13 cellular contexts compared by ENCODE assay signal in genomic region chr1:198497326-198498220, GRCh38. TPM values are rescaled to one million over a fixed set of nuclear protein-coding genes. Genes with fewer than 3 reads are reported as not detected.
DNase-seq lines count a peak whose midpoint lies in the region; ATAC-seq and TF ChIP-seq lines count a peak whose summit lies in the region.
"Had no signal": no experiment of that assay in that cellular context is flagged by ENCODE, and none has a peak within 500 bp of the region (broad histone marks: within the 10 kb centered on the region; RNA-seq: fewer than 3 reads in every experiment).

No MANE protein-coding gene starts in this region.

- CTCF ChIA-PET in activated CD4-positive, alpha-beta memory T cell treated with anti-CD3 and anti-CD28 coated beads, Interleukin-2, amount 10 ng/mL, durations not matched to agents 7 days and 5 days (lab: Charles Lee): no interaction called here

- TF ChIP-seq CTCF in right lobe of liver (IDR thresholded peaks at IDR 0.05) (no peak), endothelial cell (IDR thresholded peaks at IDR 0.05; ENCODE audit: unreplicated experiment) (no peak)

- intact Hi-C loops in right lobe of liver (cut with DNase I): no loop called here

- H3K36me3 Mint-ChIP-seq in activated CD4-positive, alpha-beta memory T cell treated with anti-CD3 and anti-CD28 coated beads, Interleukin-2, amount 10 ng/mL, durations not matched to agents 7 days and 5 days (ENCODE audit: low read depth): no peaks in the 10 kb centered on the region
- H3K36me3 Mint-ChIP-seq in endothelial cell (ENCODE audit: low read depth, unreplicated experiment): no peaks in the 10 kb centered on the region
- H3K36me3 Mint-ChIP-seq: neural progenitor cell had no signal

- H3K9me3 ChIP-seq in adipocyte (ENCODE audit: control insufficient read depth, low read length) (no peaks in the 10 kb centered on the region), right lobe of liver (no peaks in the 10 kb centered on the region)

- H3K27me3 Mint-ChIP-seq in activated CD4-positive, alpha-beta memory T cell treated with anti-CD3 and anti-CD28 coated beads, Interleukin-2, amount 10 ng/mL, durations not matched to agents 7 days and 5 days: no peaks in the 10 kb centered on the region
- peaks cover 2% of the 10 kb centered on the region for H3K27me3 Mint-ChIP-seq in endothelial cell (ENCODE audit: unreplicated experiment)

- peaks cover 12% of the 10 kb centered on the region for H3K4me1 Mint-ChIP-seq in activated CD4-positive, alpha-beta memory T cell treated with anti-CD3 and anti-CD28 coated beads, Interleukin-2, amount 10 ng/mL, durations not matched to agents 7 days and 5 days
- peaks cover 3% of the 10 kb centered on the region for H3K4me1 Mint-ChIP-seq in endothelial cell (ENCODE audit: unreplicated experiment)

- H3K27me3 ChIP-seq in adipocyte (replicated peaks; ENCODE audit: control insufficient read depth, insufficient read depth, low read length): no peaks in the 10 kb centered on the region
- no peaks in the 10 kb centered on the region for H3K27me3 ChIP-seq in right lobe of liver
- H3K27me3 ChIP-seq: neural progenitor cell had no signal

- H3K27ac ChIP-seq in right lobe of liver: no peak overlapping the region
- H3K27ac ChIP-seq: neural progenitor cell had no signal

- H3K4me3 Mint-ChIP-seq in activated CD4-positive, alpha-beta memory T cell treated with anti-CD3 and anti-CD28 coated beads, Interleukin-2, amount 10 ng/mL, durations not matched to agents 7 days and 5 days: no peak overlapping the region
- H3K4me3 Mint-ChIP-seq in endothelial cell (ENCODE audit: unreplicated experiment): no peak overlapping the region
- H3K4me3 Mint-ChIP-seq: neural progenitor cell had no signal

- DNase-seq in Ammon's horn (ENCODE audit: low spot score): peak; percentile 55
- peak; percentile 67 for DNase-seq in adipocyte (ENCODE audit: low read depth)
- DNase-seq in right lobe of liver: no peak
- no peak for DNase-seq in activated CD4-positive, alpha-beta memory T cell treated with anti-CD3 and anti-CD28 coated beads, Interleukin-2, amount 10 ng/mL, durations not matched to agents 7 days and 5 days
- no peak for DNase-seq in NCI-H510A (lab: John Stamatoyannopoulos, UW)
- DNase-seq in endothelial cell (ENCODE audit: low spot score): no peak
- no peak for DNase-seq in NCI-H1694 (lab: John Stamatoyannopoulos, UW)
- DNase-seq: DMS79 treated with DMSO at 0.1 percent for 48 hours; NCI-H1105 treated with DMSO at 0.1 percent for 48 hours; stimulated activated naive CD4-positive, alpha-beta T cell had no signal

- POLR2A ChIA-PET in activated CD4-positive, alpha-beta memory T cell treated with anti-CD3 and anti-CD28 coated beads, Interleukin-2, amount 10 ng/mL, durations not matched to agents 7 days and 5 days (lab: Charles Lee): interaction anchor here (1.0 to 2.0 kb wide), 2 partner anchors 8 to 185 kb away, joined by 4 read pairs; no protein-coding TSS in a partner anchor

- H3K36me3 ChIP-seq in adipocyte (ENCODE audit: control insufficient read depth, insufficient read depth, low read length, severe bottlenecking) (no peaks in the 10 kb centered on the region), right lobe of liver (no peaks in the 10 kb centered on the region)
- H3K36me3 ChIP-seq: neural progenitor cell had no signal

- H3K4me1 ChIP-seq in adipocyte (ENCODE audit: control insufficient read depth, insufficient read depth, low read length) (peaks cover 36% of the 10 kb centered on the region), right lobe of liver (no peaks in the 10 kb centered on the region)
- H3K4me1 ChIP-seq: neural progenitor cell had no signal

- H3K27ac Mint-ChIP-seq in activated CD4-positive, alpha-beta memory T cell treated with anti-CD3 and anti-CD28 coated beads, Interleukin-2, amount 10 ng/mL, durations not matched to agents 7 days and 5 days: no peak overlapping the region
- no peak overlapping the region for H3K27ac Mint-ChIP-seq in endothelial cell (ENCODE audit: unreplicated experiment)
- H3K27ac Mint-ChIP-seq: neural progenitor cell had no signal

- no peak overlapping the region for H3K9ac ChIP-seq in adipocyte (ENCODE audit: low read length)
- H3K9ac ChIP-seq: neural progenitor cell had no signal

- H3K9me3 Mint-ChIP-seq in activated CD4-positive, alpha-beta memory T cell treated with anti-CD3 and anti-CD28 coated beads, Interleukin-2, amount 10 ng/mL, durations not matched to agents 7 days and 5 days: peaks cover 11% of the 10 kb centered on the region
- H3K9me3 Mint-ChIP-seq in endothelial cell (ENCODE audit: unreplicated experiment): no peaks in the 10 kb centered on the region

- 63% methylated on average over 3 of the region's 3 CpGs for WGBS in right lobe of liver (ENCODE audit: insufficient coverage, low coverage, low lambda C conversion rate, missing lambda C conversion rate)

- ATAC-seq in HG02610 (IDR thresholded peaks at IDR 0.05; ENCODE audit: unreplicated experiment): peak; percentile 55
- ATAC-seq in right lobe of liver: peak; percentile 29 to 67 (median 45)

- H3K4me3 ChIP-seq in adipocyte (ENCODE audit: low read length) (no peak overlapping the region), right lobe of liver (no peak overlapping the region)
- H3K4me3 ChIP-seq: neural progenitor cell had no signal

- TF ChIP-seq POLR2A in right lobe of liver (IDR thresholded peaks at IDR 0.05): no peak

RNA-seq across cellular contexts. Expression of gene ATP6V1G3, which starts 42.9 kb away (rescaled TPM):
- total RNA-seq in right lobe of liver: not detected
- total RNA-seq in activated CD4-positive, alpha-beta memory T cell treated with anti-CD3 and anti-CD28 coated beads, Interleukin-2, amount 10 ng/mL, durations not matched to agents 7 days and 5 days: not detected
- total RNA-seq in endothelial cell (ENCODE audit: unreplicated experiment): not detected
- total RNA-seq: epithelial cell of proximal tubule had no signal

Comparison
In these comparisons a context has a peak if more than half of its experiments do, and no peak if none do; other contexts are left out.
1. DNase-seq: peak in Ammon's horn (single experiment) and adipocyte (single experiment); none in right lobe of liver (0 of 3), activated CD4-positive, alpha-beta memory T cell treated with anti-CD3 and anti-CD28 coated beads, Interleukin-2, amount 10 ng/mL, durations not matched to agents 7 days and 5 days (single experiment), NCI-H510A (single experiment), endothelial cell (single experiment) and NCI-H1694 (single experiment).